8 cellular contexts compared by ENCODE assay signal in genomic region chr7:117993377-117994003, GRCh38.
DNase-seq lines count a peak whose midpoint lies in the region; ATAC-seq and TF ChIP-seq lines count a peak whose summit lies in the region.

No MANE protein-coding gene starts in this region.

- DNase-seq in BE2C (peak; percentile 44), NB4 (ENCODE audit: low read depth) (peak; percentile 57), adipocyte (ENCODE audit: low read depth) (peak; percentile 7), left kidney (ENCODE audit: low read depth, low spot score) (peak; percentile 92), CD1c-positive myeloid dendritic cell (ENCODE audit: extremely low spot score) (no peak)
- no peak for DNase-seq in activated T-cell treated with anti-CD3 and anti-CD28 coated beads, Interleukin-2, amount 50 U/mL, for 4 hours

- H3K9me3 ChIP-seq in BE2C = no peaks in the 10 kb centered on the region
- H3K9me3 ChIP-seq in adipocyte (ENCODE audit: control insufficient read depth, low read length) = no peaks in the 10 kb centered on the region

- no peak for TF ChIP-seq POLR2A in GM18505 (IDR thresholded peaks at IDR 0.05; ENCODE audit: borderline replicate concordance, extremely low read depth, insufficient read depth, insufficient read length)
- no peak for TF ChIP-seq POLR2A in NB4 (IDR thresholded peaks at IDR 0.05; ENCODE audit: extremely low read depth, insufficient read length)

- peak; percentile 58 for TF ChIP-seq CTCF in BE2C (IDR thresholded peaks at IDR 0.05; ENCODE audit: low read depth, low read length)
- TF ChIP-seq CTCF in NB4 (IDR thresholded peaks at IDR 0.05; ENCODE audit: low read depth, low read length) = peak; percentile 72

- H3K4me1 ChIP-seq in BE2C (no peaks in the 10 kb centered on the region), adipocyte (ENCODE audit: control insufficient read depth, insufficient read depth, low read length) (no peaks in the 10 kb centered on the region)

- no peaks in the 10 kb centered on the region for H3K27me3 Mint-ChIP-seq in activated T-cell treated with anti-CD3 and anti-CD28 coated beads, Interleukin-2, amount 50 U/mL, for 4 hours (ENCODE audit: low read depth)

- peak; percentile 99 for ATAC-seq in GM18505 (IDR thresholded peaks at IDR 0.05; ENCODE audit: unreplicated experiment)
- peak; percentile 94 for ATAC-seq in HG02678 (IDR thresholded peaks at IDR 0.05; ENCODE audit: unreplicated experiment)
- no peak for ATAC-seq in activated T-cell treated with anti-CD3 and anti-CD28 coated beads, Interleukin-2, amount 50 U/mL, for 4 hours

- H3K4me3 Mint-ChIP-seq in activated T-cell treated with anti-CD3 and anti-CD28 coated beads, Interleukin-2, amount 50 U/mL, for 4 hours = no peak overlapping the region

- no peaks in the 10 kb centered on the region for H3K36me3 Mint-ChIP-seq in activated T-cell treated with anti-CD3 and anti-CD28 coated beads, Interleukin-2, amount 50 U/mL, for 4 hours (ENCODE audit: insufficient read depth)

- H3K36me3 ChIP-seq in BE2C (no peaks in the 10 kb centered on the region), adipocyte (ENCODE audit: control insufficient read depth, insufficient read depth, low read length, severe bottlenecking) (no peaks in the 10 kb centered on the region)

- H3K27me3 ChIP-seq in BE2C = no peaks in the 10 kb centered on the region
- no peaks in the 10 kb centered on the region for H3K27me3 ChIP-seq in adipocyte (replicated peaks; ENCODE audit: control insufficient read depth, insufficient read depth, low read length)

- H3K9me3 Mint-ChIP-seq in activated T-cell treated with anti-CD3 and anti-CD28 coated beads, Interleukin-2, amount 50 U/mL, for 4 hours = peaks cover 3% of the 10 kb centered on the region

- H3K4me1 Mint-ChIP-seq in activated T-cell treated with anti-CD3 and anti-CD28 coated beads, Interleukin-2, amount 50 U/mL, for 4 hours (ENCODE audit: low read depth) = no peaks in the 10 kb centered on the region

- no peak overlapping the region for H3K4me3 ChIP-seq in BE2C (ENCODE audit: low read depth, low read length)
- H3K4me3 ChIP-seq in NB4 (ENCODE audit: low read depth, low read length) = no peak overlapping the region
- H3K4me3 ChIP-seq in adipocyte (ENCODE audit: low read length) = no peak overlapping the region

- no peak overlapping the region for H3K9ac ChIP-seq in adipocyte (ENCODE audit: low read length)

Comparison
In these comparisons a context has a peak if more than half of its experiments do, and no peak if none do; other contexts are left out.
1. DNase-seq: peak in BE2C (single experiment), NB4 (single experiment), adipocyte (single experiment) and left kidney (single experiment); none in CD1c-positive myeloid dendritic cell (single experiment) and activated T-cell treated with anti-CD3 and anti-CD28 coated beads, Interleukin-2, amount 50 U/mL, for 4 hours (single experiment).
2. ATAC-seq: peak in GM18505 (single experiment) and HG02678 (single experiment); none in activated T-cell treated with anti-CD3 and anti-CD28 coated beads, Interleukin-2, amount 50 U/mL, for 4 hours (0 of 2).